In the genomic region with DNA sequence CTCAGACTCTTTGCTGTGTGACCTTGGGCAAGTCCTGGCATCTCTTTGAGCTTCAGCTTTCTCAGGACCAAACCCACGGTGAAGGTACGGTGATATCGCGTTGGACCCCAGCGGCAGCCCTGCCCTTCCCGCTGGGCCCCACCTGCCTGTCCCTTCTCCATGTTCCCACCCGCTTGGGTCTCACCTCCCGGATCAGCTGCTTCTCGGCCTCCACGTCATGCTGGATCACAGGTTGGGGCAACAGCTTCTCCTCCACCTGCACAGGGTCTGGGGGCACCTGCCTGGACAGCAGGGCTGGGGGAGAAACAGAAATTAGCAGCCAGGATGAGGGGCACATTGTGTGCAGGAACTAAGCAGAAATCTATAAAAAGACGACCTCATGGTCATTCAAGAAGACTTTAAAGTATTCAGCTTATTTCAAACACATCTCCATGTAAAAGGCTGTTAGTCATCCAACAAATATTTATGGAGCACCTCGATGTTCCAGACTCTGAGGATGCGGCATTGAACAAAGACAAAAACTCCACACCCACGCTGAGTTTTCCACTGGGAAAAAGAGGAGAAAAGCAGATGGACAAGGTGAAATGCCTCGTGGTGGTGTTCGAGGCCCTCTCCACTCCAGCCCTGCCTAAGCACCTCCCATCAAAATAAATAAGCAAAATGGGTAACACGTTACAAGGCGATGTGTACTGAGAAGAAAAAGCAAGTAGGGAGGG, we compare ENCODE assay signal across 13 cellular contexts. TPM values are rescaled to one million over a fixed set of nuclear protein-coding genes. Genes with fewer than 3 reads are reported as not detected.
DNase-seq lines count a peak whose midpoint lies in the region; ATAC-seq and TF ChIP-seq lines count a peak whose summit lies in the region.
"Had no signal": no experiment of that assay in that cellular context is flagged by ENCODE, and none has a peak within 500 bp of the region (broad histone marks: within the 10 kb centered on the region; RNA-seq: fewer than 3 reads in every experiment).

No MANE protein-coding gene starts in this region.

- H3K9me3 ChIP-seq in HUES6 (ENCODE audit: control insufficient read depth, insufficient read depth, low read depth, low read length) (no peaks in the 10 kb centered on the region), mammary epithelial cell (replicated peaks; ENCODE audit: insufficient read depth, low read length) (no peaks in the 10 kb centered on the region), uterus (no peaks in the 10 kb centered on the region)
- H3K9me3 ChIP-seq: upper lobe of right lung had no signal

- H3K9ac ChIP-seq in HUES6 (ENCODE audit: low read length) (peak overlapping the region; percentile 38), mammary epithelial cell (ENCODE audit: insufficient read depth, low read length) (no peak overlapping the region)

- H3K27me3 ChIP-seq in HUES6 (ENCODE audit: control insufficient read depth, insufficient read depth, low read length), result no peaks in the 10 kb centered on the region
- no peaks in the 10 kb centered on the region for H3K27me3 ChIP-seq in mammary epithelial cell (ENCODE audit: insufficient read depth, low read length)
- H3K27me3 ChIP-seq in uterus, result no peaks in the 10 kb centered on the region
- H3K27me3 ChIP-seq: upper lobe of right lung had no signal

- H3K79me2 ChIP-seq in mammary epithelial cell (ENCODE audit: insufficient read depth, low read length), result no peaks in the 10 kb centered on the region

- no TSS peak for BruUV-seq in mammary epithelial cell (replicated peaks; lab: Mats Ljungman, UMichigan)

- H3K36me3 ChIP-seq in HUES6 (ENCODE audit: control insufficient read depth, insufficient read depth, low read length) (peaks cover 6% of the 10 kb centered on the region; the same call in 1 of the 2 replicates), mammary epithelial cell (ENCODE audit: insufficient read depth, low read length) (no peaks in the 10 kb centered on the region), uterus (no peaks in the 10 kb centered on the region)
- H3K36me3 ChIP-seq: upper lobe of right lung had no signal

- dilution Hi-C loops in mammary epithelial cell (cut with HindIII; ENCODE audit: low sequenced_read_pairs), result no loop called here

- TF ChIP-seq CTCF in mammary epithelial cell (conservative IDR thresholded peaks at IDR 0.05 in 1 of 2, IDR thresholded peaks at IDR 0.05 in 1 of 2; ENCODE audit: extremely low read depth in 1 of 2, insufficient read depth in 1 of 2, low read depth in 1 of 2, low read length in 2 of 2) (no peak), uterus (IDR thresholded peaks at IDR 0.05) (no peak)

- peak; percentile 53 for DNase-seq in AG08395 (ENCODE audit: low spot score)
- peak; percentile 14 for DNase-seq in mammary epithelial cell
- peak; percentile 61 for DNase-seq in kidney tubule cell (ENCODE audit: low spot score)
- DNase-seq in uterus, result no peak
- DNase-seq in DMS53 treated with DMSO at 0.1 percent for 48 hours (lab: John Stamatoyannopoulos, UW; ENCODE audit: unreplicated experiment), result no peak
- DNase-seq: activated naive CD4-positive, alpha-beta T cell treated with anti-CD3 and anti-CD28 coated beads, Interleukin-2, amount 50 U/mL, for 16 hours; CD8-positive, alpha-beta memory T cell; Karpas-422; kidney; upper lobe of right lung had no signal

- no peak for TF ChIP-seq POLR2A in uterus (IDR thresholded peaks at IDR 0.05)

- in situ Hi-C loops in mammary epithelial cell (cut with MboI; ENCODE audit: low sequenced_read_pairs in 2 of 2), result loop anchor here (5.0 to 10.0 kb wide), 2 partner anchors 494 to 506 kb away; no protein-coding TSS in a partner anchor

- H3K4me3 ChIP-seq in HUES6 (ENCODE audit: low read depth, low read length) (no peak overlapping the region), mammary epithelial cell (replicated peaks in 1 of 3; ENCODE audit: insufficient read depth in 1 of 3, low read depth in 2 of 3, low read length in 3 of 3) (no peak overlapping the region), uterus (no peak overlapping the region)
- H3K4me3 ChIP-seq: upper lobe of right lung had no signal

- peak overlapping the region; percentile 38 for H2AFZ ChIP-seq in mammary epithelial cell (ENCODE audit: low read depth, low read length)

- ATAC-seq in HG02759 (IDR thresholded peaks at IDR 0.05; ENCODE audit: unreplicated experiment) (no peak), GM19463 (IDR thresholded peaks at IDR 0.05; ENCODE audit: unreplicated experiment) (no peak)
- ATAC-seq: upper lobe of right lung had no signal

- WGBS in mammary epithelial cell (ENCODE audit: low coverage, missing lambda C conversion rate), result 79% methylated on average over 18 of the region's 18 CpGs

- H3K4me2 ChIP-seq in mammary epithelial cell (ENCODE audit: insufficient read depth, low read depth, low read length), result peak overlapping the region; percentile 58

- H3K4me1 ChIP-seq in HUES6 (ENCODE audit: control insufficient read depth, insufficient read depth, low read length) (peaks cover 11% of the 10 kb centered on the region; the same call in 1 of the 2 replicates), mammary epithelial cell (ENCODE audit: insufficient read depth, low read length) (peaks cover 22% of the 10 kb centered on the region), uterus (peaks cover 3 to 5% of the 10 kb centered on the region in 2 donors)

- no peak overlapping the region; the same call in 1 of the 2 replicates for H3K27ac ChIP-seq in HUES6 (ENCODE audit: low read depth, low read length)
- no peak overlapping the region for H3K27ac ChIP-seq in mammary epithelial cell (ENCODE audit: insufficient read depth, low read depth, low read length)
- peak overlapping the region in 1 of 2 donors; percentile 95 for H3K27ac ChIP-seq in uterus
- H3K27ac ChIP-seq: upper lobe of right lung had no signal

- H4K20me1 ChIP-seq in mammary epithelial cell (ENCODE audit: insufficient read depth, low read length), result no peaks in the 10 kb centered on the region

- CTCF ChIA-PET in mammary epithelial cell (lab: Charles Lee; ENCODE audit: low non-redundant PET), result no interaction called here

- intact Hi-C loops in mammary epithelial cell (cut with micrococcal nuclease), result loop anchor here (10.0 kb wide), 2 partner anchors 166 to 286 kb away; no protein-coding TSS in a partner anchor
- intact Hi-C loops in uterus (cut with DNase I; ENCODE audit: low total_unique reads), result loop anchor here (5.0 kb wide), 1 partner anchor 499 kb away; no protein-coding TSS in a partner anchor

RNA-seq across cellular contexts. Expression of gene KIF17, which starts 19.5 kb away (rescaled TPM):
- total RNA-seq in mammary epithelial cell (under 1 TPM; 0.83 to 0.99 TPM), uterus (1 to 10 TPM in 2 of 4 donors, under 1 TPM in 1, not detected in 1; 0.77 to 6.3 (median 4.9) TPM)
- 0.41 TPM for polyA plus RNA-seq in mammary epithelial cell
- polyA minus RNA-seq in mammary epithelial cell, result not detected
- total RNA-seq: CD8-positive, alpha-beta memory T cell had no signal
- polyA plus RNA-seq: CD8-positive, alpha-beta memory T cell had no signal

RNA-seq across cellular contexts. Expression of gene SH2D5, which starts 34.1 kb away (rescaled TPM):
- total RNA-seq in mammary epithelial cell (10 to 100 TPM; 13.2 to 65.3 TPM), uterus (under 1 TPM in 1 of 4 donors, not detected in 3; 0.55 TPM)
- polyA plus RNA-seq in mammary epithelial cell, result 20.7 TPM
- 21.3 TPM for polyA minus RNA-seq in mammary epithelial cell
- polyA plus RNA-seq: CD8-positive, alpha-beta memory T cell had no signal

RNA-seq across cellular contexts. Expression of gene DDOST, which starts 37.2 kb away (rescaled TPM):
- total RNA-seq in mammary epithelial cell (100 to 1,000 TPM; 181 to 238 TPM), uterus (100 to 1,000 TPM; 101 to 236 (median 123) TPM)
- 320 TPM for polyA plus RNA-seq in mammary epithelial cell
- 162 TPM for polyA minus RNA-seq in mammary epithelial cell

Comparison
In these comparisons a context has a peak if more than half of its experiments do, and no peak if none do; other contexts are left out.
1. DNase-seq: peak in AG08395 (single experiment), mammary epithelial cell (single experiment) and kidney tubule cell (single experiment); none in uterus (0 of 2) and DMS53 treated with DMSO at 0.1 percent for 48 hours (single experiment).
2. RNA of gene SH2D5, which starts 34.1 kb away (total RNA-seq): 13.2 to 65.3 TPM in mammary epithelial cell; 0.55 TPM in uterus; every median in the first group is over 4 times any median in the second.